8 cellular contexts compared by ENCODE assay signal in the genomic region with DNA sequence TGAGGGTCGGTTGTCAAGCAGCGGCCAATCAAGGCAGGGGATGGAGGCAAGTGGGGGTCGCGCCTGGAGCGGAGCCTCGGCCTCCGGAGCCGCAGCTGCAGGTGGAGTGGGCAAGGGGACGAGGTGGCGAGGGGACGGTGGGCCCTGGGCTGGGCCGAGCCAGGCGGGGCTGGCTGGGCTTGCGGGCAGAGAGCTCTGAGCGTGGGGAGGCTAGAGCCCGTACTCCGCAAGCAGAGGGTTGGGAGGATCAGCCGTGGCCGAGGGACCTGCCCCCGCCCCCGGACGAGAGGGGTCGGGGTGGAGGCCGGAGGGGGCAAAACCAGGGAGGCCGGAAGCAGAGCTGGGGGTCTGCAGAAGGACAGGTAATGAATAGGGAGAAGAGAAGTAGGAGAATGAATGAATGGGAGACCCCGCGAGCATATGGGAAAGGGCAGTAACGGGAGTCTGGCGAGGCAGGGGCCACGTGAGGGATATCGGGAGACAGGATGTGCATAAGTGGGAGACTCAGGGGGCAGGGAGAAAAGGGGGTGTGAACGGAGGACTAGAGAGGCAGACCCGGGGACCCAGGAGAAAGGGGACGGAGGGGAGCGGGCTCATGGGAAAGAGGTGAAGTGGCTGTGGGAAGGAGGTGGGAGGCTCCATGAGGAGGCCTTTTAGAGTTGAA. TPM values are rescaled to one million over a fixed set of nuclear protein-coding genes. Genes with fewer than 3 reads are reported as not detected.
A peak's percentile ranks its signal among the peaks of the same experiment; 100 is the strongest.
DNase-seq lines count a peak whose midpoint lies in the region; ATAC-seq, FAIRE-seq and TF ChIP-seq lines count a peak whose summit lies in the region.

A gene with protein sequence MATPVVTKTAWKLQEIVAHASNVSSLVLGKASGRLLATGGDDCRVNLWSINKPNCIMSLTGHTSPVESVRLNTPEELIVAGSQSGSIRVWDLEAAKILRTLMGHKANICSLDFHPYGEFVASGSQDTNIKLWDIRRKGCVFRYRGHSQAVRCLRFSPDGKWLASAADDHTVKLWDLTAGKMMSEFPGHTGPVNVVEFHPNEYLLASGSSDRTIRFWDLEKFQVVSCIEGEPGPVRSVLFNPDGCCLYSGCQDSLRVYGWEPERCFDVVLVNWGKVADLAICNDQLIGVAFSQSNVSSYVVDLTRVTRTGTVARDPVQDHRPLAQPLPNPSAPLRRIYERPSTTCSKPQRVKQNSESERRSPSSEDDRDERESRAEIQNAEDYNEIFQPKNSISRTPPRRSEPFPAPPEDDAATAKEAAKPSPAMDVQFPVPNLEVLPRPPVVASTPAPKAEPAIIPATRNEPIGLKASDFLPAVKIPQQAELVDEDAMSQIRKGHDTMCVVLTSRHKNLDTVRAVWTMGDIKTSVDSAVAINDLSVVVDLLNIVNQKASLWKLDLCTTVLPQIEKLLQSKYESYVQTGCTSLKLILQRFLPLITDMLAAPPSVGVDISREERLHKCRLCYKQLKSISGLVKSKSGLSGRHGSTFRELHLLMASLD (plus strand): TSS at position 16 of the 664 bp plus-strand sequence. CDS start 1,474 bp downstream, outside the sequence.

- ATAC-seq in HG03103 (IDR thresholded peaks at IDR 0.05; ENCODE audit: low read depth, unreplicated experiment) (peak; percentile 14), right cardiac atrium (no peak)

- no peaks in the 10 kb centered on the region for H3K9me3 ChIP-seq in right cardiac atrium (ENCODE audit: control insufficient read depth, low read length)

- DNase-seq in DMS53 (lab: John Stamatoyannopoulos, UW) (peak; percentile 84), right cardiac atrium (no peak), skeletal muscle cell (ENCODE audit: low read depth) (no peak), HTR-8/SVneo (ENCODE audit: insufficient read length, low spot score) (no peak), GM10266 (ENCODE audit: extremely low spot score) (no peak), DMS153 (lab: John Stamatoyannopoulos, UW) (no peak)
- no peak for DNase-seq in activated naive CD4-positive, alpha-beta T cell treated with anti-CD3 and anti-CD28 coated beads, Interleukin-2, amount 10 ng/mL, durations not matched to agents 7 days and 5 days

- no peak for TF ChIP-seq CTCF in GM10266 (IDR thresholded peaks at IDR 0.05; ENCODE audit: control insufficient read depth, insufficient read depth, low read depth, missing control alignments)

- H3K4me1 ChIP-seq in right cardiac atrium (ENCODE audit: control insufficient read depth, insufficient read depth, low read length), result no peaks in the 10 kb centered on the region

- peak within 1 kb of the TSS; percentile 73 for H3K4me3 ChIP-seq in right cardiac atrium (ENCODE audit: low read length)
- H3K4me3 ChIP-seq in skeletal muscle cell (ENCODE audit: low read depth, low read length), result peak within 1 kb of the TSS; percentile 87

- intact Hi-C loops in right cardiac atrium (cut with DNase I), result loop anchor here in 1 of 4 donors (10.0 kb wide), 1 partner anchor 151 kb away; no protein-coding TSS in a partner anchor

- H3K27ac Mint-ChIP-seq in activated naive CD4-positive, alpha-beta T cell treated with anti-CD3 and anti-CD28 coated beads, Interleukin-2, amount 10 ng/mL, durations not matched to agents 7 days and 5 days, result peak within 1 kb of the TSS; percentile 87

- FAIRE-seq in HTR-8/SVneo (lab: Jason Lieb, UNC), result no peak

- H3K27ac ChIP-seq in right cardiac atrium (ENCODE audit: low read length), result peak within 1 kb of the TSS; percentile 94

- peaks cover 21% of the 10 kb centered on the region for H3K9me3 Mint-ChIP-seq in activated naive CD4-positive, alpha-beta T cell treated with anti-CD3 and anti-CD28 coated beads, Interleukin-2, amount 10 ng/mL, durations not matched to agents 7 days and 5 days

- peaks cover 32% of the 10 kb centered on the region for H3K4me1 Mint-ChIP-seq in activated naive CD4-positive, alpha-beta T cell treated with anti-CD3 and anti-CD28 coated beads, Interleukin-2, amount 10 ng/mL, durations not matched to agents 7 days and 5 days

- H3K36me3 Mint-ChIP-seq in activated naive CD4-positive, alpha-beta T cell treated with anti-CD3 and anti-CD28 coated beads, Interleukin-2, amount 10 ng/mL, durations not matched to agents 7 days and 5 days, result peaks cover 19% of the 10 kb centered on the region

- CTCF ChIA-PET in activated naive CD4-positive, alpha-beta T cell treated with anti-CD3 and anti-CD28 coated beads, Interleukin-2, amount 10 ng/mL, durations not matched to agents 7 days and 5 days (lab: Charles Lee), result interaction anchor here (0.7 to 3.4 kb wide), 9 partner anchors 16 to 159 kb away, joined by 3 to 17 read pairs (median 5); no protein-coding TSS in a partner anchor

- H3K27me3 Mint-ChIP-seq in activated naive CD4-positive, alpha-beta T cell treated with anti-CD3 and anti-CD28 coated beads, Interleukin-2, amount 10 ng/mL, durations not matched to agents 7 days and 5 days, result peaks cover 3% of the 10 kb centered on the region

- under 1% methylated on average over 35 of the region's 35 CpGs for WGBS in right cardiac atrium

- peak within 1 kb of the TSS; percentile 96 for H3K4me3 Mint-ChIP-seq in activated naive CD4-positive, alpha-beta T cell treated with anti-CD3 and anti-CD28 coated beads, Interleukin-2, amount 10 ng/mL, durations not matched to agents 7 days and 5 days

- H3K27me3 ChIP-seq in right cardiac atrium (ENCODE audit: control insufficient read depth, insufficient read depth), result no peaks in the 10 kb centered on the region

RNA-seq across cellular contexts. Expression of the gene that starts here (rescaled TPM):
- 10 to 100 TPM in 3 of 4 donors, 1 to 10 TPM in 1; 8.4 to 16.3 (median 12.3) TPM for total RNA-seq in right cardiac atrium
- 10.2 TPM for polyA plus RNA-seq in right cardiac atrium
